2 cellular contexts compared by ENCODE assay signal in genomic region chr11:66331542-66332370, GRCh38.
TF ChIP-seq lines count a peak whose summit lies in the region.

No MANE protein-coding gene starts in this region.

TF ChIP-seq in SK-N-SH, 30 proteins besides CTCF, POLR2A, EP300 and RAD21 (continued from another document):
- TF ChIP-seq RXRA (IDR thresholded peaks at IDR 0.05; ENCODE audit: borderline replicate concordance, low read depth) (no peak), GABPA (IDR thresholded peaks at IDR 0.05; ENCODE audit: low read depth) (no peak), RFX5 (IDR thresholded peaks at IDR 0.05; ENCODE audit: low read length) (no peak), POLR2AphosphoS5 (IDR thresholded peaks at IDR 0.05; ENCODE audit: low read depth, low read length) (no peak), FOXJ3 (CRISPR knock-in tag; IDR thresholded peaks at IDR 0.05) (no peak), YY1 (IDR thresholded peaks at IDR 0.05; ENCODE audit: low read depth) (no peak), TAF1 (IDR thresholded peaks at IDR 0.05; ENCODE audit: borderline replicate concordance, low read depth, low read length) (no peak)
- TF ChIP-seq, protein P1, sequence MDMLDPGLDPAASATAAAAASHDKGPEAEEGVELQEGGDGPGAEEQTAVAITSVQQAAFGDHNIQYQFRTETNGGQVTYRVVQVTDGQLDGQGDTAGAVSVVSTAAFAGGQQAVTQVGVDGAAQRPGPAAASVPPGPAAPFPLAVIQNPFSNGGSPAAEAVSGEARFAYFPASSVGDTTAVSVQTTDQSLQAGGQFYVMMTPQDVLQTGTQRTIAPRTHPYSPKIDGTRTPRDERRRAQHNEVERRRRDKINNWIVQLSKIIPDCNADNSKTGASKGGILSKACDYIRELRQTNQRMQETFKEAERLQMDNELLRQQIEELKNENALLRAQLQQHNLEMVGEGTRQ (IDR thresholded peaks at IDR 0.05; ENCODE audit: borderline replicate concordance, low read depth, low read length), result no peak
- TF ChIP-seq, protein P2, sequence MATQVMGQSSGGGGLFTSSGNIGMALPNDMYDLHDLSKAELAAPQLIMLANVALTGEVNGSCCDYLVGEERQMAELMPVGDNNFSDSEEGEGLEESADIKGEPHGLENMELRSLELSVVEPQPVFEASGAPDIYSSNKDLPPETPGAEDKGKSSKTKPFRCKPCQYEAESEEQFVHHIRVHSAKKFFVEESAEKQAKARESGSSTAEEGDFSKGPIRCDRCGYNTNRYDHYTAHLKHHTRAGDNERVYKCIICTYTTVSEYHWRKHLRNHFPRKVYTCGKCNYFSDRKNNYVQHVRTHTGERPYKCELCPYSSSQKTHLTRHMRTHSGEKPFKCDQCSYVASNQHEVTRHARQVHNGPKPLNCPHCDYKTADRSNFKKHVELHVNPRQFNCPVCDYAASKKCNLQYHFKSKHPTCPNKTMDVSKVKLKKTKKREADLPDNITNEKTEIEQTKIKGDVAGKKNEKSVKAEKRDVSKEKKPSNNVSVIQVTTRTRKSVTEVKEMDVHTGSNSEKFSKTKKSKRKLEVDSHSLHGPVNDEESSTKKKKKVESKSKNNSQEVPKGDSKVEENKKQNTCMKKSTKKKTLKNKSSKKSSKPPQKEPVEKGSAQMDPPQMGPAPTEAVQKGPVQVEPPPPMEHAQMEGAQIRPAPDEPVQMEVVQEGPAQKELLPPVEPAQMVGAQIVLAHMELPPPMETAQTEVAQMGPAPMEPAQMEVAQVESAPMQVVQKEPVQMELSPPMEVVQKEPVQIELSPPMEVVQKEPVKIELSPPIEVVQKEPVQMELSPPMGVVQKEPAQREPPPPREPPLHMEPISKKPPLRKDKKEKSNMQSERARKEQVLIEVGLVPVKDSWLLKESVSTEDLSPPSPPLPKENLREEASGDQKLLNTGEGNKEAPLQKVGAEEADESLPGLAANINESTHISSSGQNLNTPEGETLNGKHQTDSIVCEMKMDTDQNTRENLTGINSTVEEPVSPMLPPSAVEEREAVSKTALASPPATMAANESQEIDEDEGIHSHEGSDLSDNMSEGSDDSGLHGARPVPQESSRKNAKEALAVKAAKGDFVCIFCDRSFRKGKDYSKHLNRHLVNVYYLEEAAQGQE (IDR thresholded peaks at IDR 0.05; ENCODE audit: low read depth, low read length), result no peak
TF ChIP-seq in SK-N-SH: peak in this region for 0.

TF ChIP-seq in SK-N-SH treated with all-trans-retinoic acid at 6 μM for 48 hours, 23 proteins besides CTCF, POLR2A, EP300 and RAD21 (continued from another document):
- TF ChIP-seq CREB5 (CRISPR knock-in tag; IDR thresholded peaks at IDR 0.05; ENCODE audit: low read depth), result no peak
- no peak for TF ChIP-seq ZNF70 (CRISPR knock-in tag; IDR thresholded peaks at IDR 0.05)
- TF ChIP-seq CSDC2 (CRISPR knock-in tag; IDR thresholded peaks at IDR 0.05), result no peak
- TF ChIP-seq ZNF8 (CRISPR knock-in tag; IDR thresholded peaks at IDR 0.05), result no peak
- TF ChIP-seq, protein P3, sequence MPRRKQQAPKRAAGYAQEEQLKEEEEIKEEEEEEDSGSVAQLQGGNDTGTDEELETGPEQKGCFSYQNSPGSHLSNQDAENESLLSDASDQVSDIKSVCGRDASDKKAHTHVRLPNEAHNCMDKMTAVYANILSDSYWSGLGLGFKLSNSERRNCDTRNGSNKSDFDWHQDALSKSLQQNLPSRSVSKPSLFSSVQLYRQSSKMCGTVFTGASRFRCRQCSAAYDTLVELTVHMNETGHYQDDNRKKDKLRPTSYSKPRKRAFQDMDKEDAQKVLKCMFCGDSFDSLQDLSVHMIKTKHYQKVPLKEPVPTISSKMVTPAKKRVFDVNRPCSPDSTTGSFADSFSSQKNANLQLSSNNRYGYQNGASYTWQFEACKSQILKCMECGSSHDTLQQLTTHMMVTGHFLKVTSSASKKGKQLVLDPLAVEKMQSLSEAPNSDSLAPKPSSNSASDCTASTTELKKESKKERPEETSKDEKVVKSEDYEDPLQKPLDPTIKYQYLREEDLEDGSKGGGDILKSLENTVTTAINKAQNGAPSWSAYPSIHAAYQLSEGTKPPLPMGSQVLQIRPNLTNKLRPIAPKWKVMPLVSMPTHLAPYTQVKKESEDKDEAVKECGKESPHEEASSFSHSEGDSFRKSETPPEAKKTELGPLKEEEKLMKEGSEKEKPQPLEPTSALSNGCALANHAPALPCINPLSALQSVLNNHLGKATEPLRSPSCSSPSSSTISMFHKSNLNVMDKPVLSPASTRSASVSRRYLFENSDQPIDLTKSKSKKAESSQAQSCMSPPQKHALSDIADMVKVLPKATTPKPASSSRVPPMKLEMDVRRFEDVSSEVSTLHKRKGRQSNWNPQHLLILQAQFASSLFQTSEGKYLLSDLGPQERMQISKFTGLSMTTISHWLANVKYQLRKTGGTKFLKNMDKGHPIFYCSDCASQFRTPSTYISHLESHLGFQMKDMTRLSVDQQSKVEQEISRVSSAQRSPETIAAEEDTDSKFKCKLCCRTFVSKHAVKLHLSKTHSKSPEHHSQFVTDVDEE (CRISPR knock-in tag; IDR thresholded peaks at IDR 0.05), result no peak
- no peak for TF ChIP-seq PPARA (CRISPR knock-in tag; IDR thresholded peaks at IDR 0.05; ENCODE audit: borderline replicate concordance)
- no peak for TF ChIP-seq GLIS3 (CRISPR knock-in tag; IDR thresholded peaks at IDR 0.05)
- no peak for TF ChIP-seq ZC3H10 (CRISPR knock-in tag; IDR thresholded peaks at IDR 0.05)
- TF ChIP-seq RARB (CRISPR knock-in tag; IDR thresholded peaks at IDR 0.05), result no peak
- TF ChIP-seq ESRRG (CRISPR knock-in tag; IDR thresholded peaks at IDR 0.05), result no peak
